Comparison of ENCODE assay signal across 8 cellular contexts in genomic region chr5:891837-892389, GRCh38. TPM values are rescaled to one million over a fixed set of nuclear protein-coding genes. Genes with fewer than 3 reads are reported as not detected.
DNase-seq lines count a peak whose midpoint lies in the region; ATAC-seq and TF ChIP-seq lines count a peak whose summit lies in the region.

No MANE protein-coding gene starts in this region.

- no peaks in the 10 kb centered on the region for H3K9me3 ChIP-seq in BLaER1
- no peaks in the 10 kb centered on the region for H3K9me3 ChIP-seq in breast epithelium

- H3K27ac ChIP-seq in BLaER1 (peak overlapping the region; percentile 92), breast epithelium (peak overlapping the region; percentile 86 to 93), layer of hippocampus (ENCODE audit: low read depth, low read length) (peak overlapping the region; percentile 78)

- H3K36me3 ChIP-seq in BLaER1, result peaks cover 78% of the 10 kb centered on the region
- H3K36me3 ChIP-seq in breast epithelium, result no peaks in the 10 kb centered on the region

- intact Hi-C loops in breast epithelium (cut with DNase I; ENCODE audit: low total_unique reads), result no loop called here

- no peaks in the 10 kb centered on the region for H3K27me3 ChIP-seq in BLaER1
- H3K27me3 ChIP-seq in breast epithelium, result no peaks in the 10 kb centered on the region
- H3K27me3 ChIP-seq in layer of hippocampus (ENCODE audit: control insufficient read depth, insufficient read depth, low read length), result no peaks in the 10 kb centered on the region

- ATAC-seq in GM19395 (IDR thresholded peaks at IDR 0.05; ENCODE audit: unreplicated experiment), result peak; percentile 21
- ATAC-seq in stimulated activated naive CD8-positive, alpha-beta T cell treated with anti-CD3 and anti-CD28 coated beads, Interleukin-15, amount 100 ng/mL, for 72 hours, result peak; percentile 7

- H3K4me3 ChIP-seq in BLaER1 (peak overlapping the region; percentile 94), breast epithelium (peak overlapping the region; percentile 70 to 97 (median 85))

- DNase-seq in NCI-H146 (lab: John Stamatoyannopoulos, UW) (peak; percentile 56), breast epithelium (ENCODE audit: low spot score in 2 of 2) (no peak), HCEC 1CT (no peak)
- DNase-seq in stimulated activated naive CD8-positive, alpha-beta T cell treated with anti-CD3 and anti-CD28 coated beads, Interleukin-15, amount 100 ng/mL, for 72 hours, result peak in 1 of 2 donors; percentile 11
- DNase-seq in activated CD4-positive, CD25-positive, alpha-beta regulatory T cell (lab: John Stamatoyannopoulos, UW), result no peak

- peak overlapping the region; percentile 80 to 90 for H3K4me3 Mint-ChIP-seq in stimulated activated naive CD8-positive, alpha-beta T cell treated with anti-CD3 and anti-CD28 coated beads, Interleukin-15, amount 100 ng/mL, for 72 hours

- H3K27ac Mint-ChIP-seq in stimulated activated naive CD8-positive, alpha-beta T cell treated with anti-CD3 and anti-CD28 coated beads, Interleukin-15, amount 100 ng/mL, for 72 hours, result peak overlapping the region; percentile 87 to 92

- no peaks in the 10 kb centered on the region for H3K9me3 Mint-ChIP-seq in stimulated activated naive CD8-positive, alpha-beta T cell treated with anti-CD3 and anti-CD28 coated beads, Interleukin-15, amount 100 ng/mL, for 72 hours

- H3K4me2 ChIP-seq in BLaER1, result peak overlapping the region; percentile 99

- H3K4me1 ChIP-seq in BLaER1 (peaks cover 32% of the 10 kb centered on the region), breast epithelium (peaks cover 5 to 14% of the 10 kb centered on the region in 2 donors)

- H3K4me1 Mint-ChIP-seq in stimulated activated naive CD8-positive, alpha-beta T cell treated with anti-CD3 and anti-CD28 coated beads, Interleukin-15, amount 100 ng/mL, for 72 hours, result peaks cover 41% of the 10 kb centered on the region

- peaks cover 53% of the 10 kb centered on the region for H4K20me1 ChIP-seq in BLaER1

- peak overlapping the region; percentile 92 for H3K9ac ChIP-seq in BLaER1

- TF ChIP-seq CTCF in breast epithelium (IDR thresholded peaks at IDR 0.05), result no peak

- TF ChIP-seq POLR2A in breast epithelium (IDR thresholded peaks at IDR 0.05), result no peak

- no peaks in the 10 kb centered on the region for H3K27me3 Mint-ChIP-seq in stimulated activated naive CD8-positive, alpha-beta T cell treated with anti-CD3 and anti-CD28 coated beads, Interleukin-15, amount 100 ng/mL, for 72 hours

RNA-seq across cellular contexts. Expression of gene BRD9, which starts 0.7 kb away (rescaled TPM):
- total RNA-seq in breast epithelium, result 10 to 100 TPM; 33.3 to 44.6 (median 36.1) TPM

RNA-seq across cellular contexts. Expression of gene TRIP13, which starts 0.8 kb away (rescaled TPM):
- 1 to 10 TPM in 2 of 3 donors, under 1 TPM in 1; 0.96 to 2.3 (median 1.5) TPM for total RNA-seq in breast epithelium

RNA-seq across cellular contexts. Expression of gene ZDHHC11, which starts 41.1 kb away (rescaled TPM):
- total RNA-seq in breast epithelium, result 10 to 100 TPM in 1 of 3 donors, 1 to 10 TPM in 2; 3.0 to 11.3 (median 9.5) TPM
